Comparison of ENCODE assay signal across 14 cellular contexts in genomic region chr7:35596061-35596460, GRCh38.
A peak's percentile ranks its signal among the peaks of the same experiment; 100 is the strongest.
DNase-seq lines count a peak whose midpoint lies in the region; FAIRE-seq and TF ChIP-seq lines count a peak whose summit lies in the region.
"Had no signal": no experiment of that assay in that cellular context is flagged by ENCODE, and none has a peak within 500 bp of the region (broad histone marks: within the 10 kb centered on the region; RNA-seq: fewer than 3 reads in every experiment).

No MANE protein-coding gene starts in this region.

- no peaks in the 10 kb centered on the region for H3K27me3 Mint-ChIP-seq in type B pancreatic cell

- FAIRE-seq in D721Med (lab: Jason Lieb, UNC) = no peak
- FAIRE-seq: islet of Langerhans had no signal

- no peaks in the 10 kb centered on the region for H3K4me1 Mint-ChIP-seq in type B pancreatic cell (ENCODE audit: unreplicated experiment)

- H3K9me3 Mint-ChIP-seq in type B pancreatic cell = no peaks in the 10 kb centered on the region

- H3K27ac Mint-ChIP-seq in type B pancreatic cell = no peak overlapping the region

- TF ChIP-seq CTCF in fibroblast of pulmonary artery (IDR thresholded peaks at IDR 0.05; ENCODE audit: low read length, missing control alignments) (no peak), type B pancreatic cell (conservative IDR thresholded peaks at IDR 0.05) (no peak), D721Med (IDR thresholded peaks at IDR 0.05; ENCODE audit: insufficient read depth, missing control alignments) (no peak)

- no peak overlapping the region for H3K4me3 Mint-ChIP-seq in type B pancreatic cell

- DNase-seq in H4 (ENCODE audit: low spot score) (peak; percentile 62), RKO (ENCODE audit: low spot score) (peak; percentile 15), fibroblast of pulmonary artery (ENCODE audit: low read depth) (peak; percentile 73), putamen (ENCODE audit: low spot score) (peak; percentile 2), type B pancreatic cell (ENCODE audit: extremely low spot score, unreplicated experiment) (no peak), COLO829 (ENCODE audit: low spot score) (no peak), D721Med (ENCODE audit: insufficient read length, low spot score) (no peak)
- no peak for DNase-seq in activated CD8-positive, alpha-beta memory T cell treated with anti-CD3 and anti-CD28 coated beads, Interleukin-2, amount 50 U/mL, for 4 hours
- DNase-seq: activated CD4-positive, CD25-positive, alpha-beta regulatory T cell; activated naive CD4-positive, alpha-beta T cell; GOT3; NCI-H1436; ovary had no signal

- H3K4me3 ChIP-seq in fibroblast of pulmonary artery (replicated peaks; ENCODE audit: low read depth, low read length) = no peak overlapping the region
- H3K4me3 ChIP-seq: ovary had no signal

- H3K36me3 Mint-ChIP-seq in type B pancreatic cell = no peaks in the 10 kb centered on the region

Comparison
In these comparisons a context has a peak if more than half of its experiments do, and no peak if none do; other contexts are left out.
1. DNase-seq: peak in H4 (single experiment), RKO (single experiment), fibroblast of pulmonary artery (single experiment) and putamen (single experiment); none in activated CD8-positive, alpha-beta memory T cell treated with anti-CD3 and anti-CD28 coated beads, Interleukin-2, amount 50 U/mL, for 4 hours (single experiment), type B pancreatic cell (single experiment), COLO829 (single experiment) and D721Med (single experiment).